8 cellular contexts compared by ENCODE assay signal in the genomic region with DNA sequence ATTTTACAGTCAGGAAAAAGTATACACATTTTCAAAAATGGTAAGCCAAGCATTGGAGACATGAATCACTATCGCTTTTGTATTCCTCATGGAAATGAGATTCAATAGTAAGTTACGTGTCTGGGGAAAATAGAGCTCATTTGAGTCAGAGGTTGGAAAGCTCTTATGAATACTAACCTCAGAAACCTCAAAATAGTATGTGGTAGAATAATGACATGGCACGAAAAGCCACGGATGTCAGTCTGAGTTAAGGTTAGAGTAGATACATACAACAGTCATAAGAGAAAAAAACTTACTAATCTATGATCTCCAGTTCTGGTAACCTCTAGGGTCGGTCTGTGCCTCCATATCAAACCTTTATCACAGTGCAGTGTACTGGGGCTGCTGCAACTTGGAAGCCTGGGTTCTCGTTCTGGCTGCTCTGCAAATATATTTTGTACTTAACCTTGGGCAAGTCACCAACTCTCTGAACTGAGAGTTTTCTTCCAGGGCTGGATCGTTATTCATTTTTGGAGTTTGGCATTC. TPM values are rescaled to one million over a fixed set of nuclear protein-coding genes. Genes with fewer than 3 reads are reported as not detected.
DNase-seq lines count a peak whose midpoint lies in the region; ATAC-seq and TF ChIP-seq lines count a peak whose summit lies in the region.

No MANE protein-coding gene starts in this region.

- H2BK15ac ChIP-seq in neuronal stem cell (ENCODE audit: low read length): no peak overlapping the region

- H3K18ac ChIP-seq in neuronal stem cell (ENCODE audit: low read length): no peak overlapping the region

- H3K9me3 ChIP-seq in ovary: no peaks in the 10 kb centered on the region
- H3K9me3 ChIP-seq in neuronal stem cell (replicated peaks in 1 of 2; ENCODE audit: control insufficient read depth in 2 of 2, insufficient read depth in 1 of 2, low read depth in 1 of 2, low read length in 2 of 2): no peaks in the 10 kb centered on the region

- H3K4me3 ChIP-seq in ovary (no peak overlapping the region), neuronal stem cell (ENCODE audit: low read length in 2 of 2) (no peak overlapping the region)

- no peak overlapping the region for H2BK12ac ChIP-seq in neuronal stem cell (ENCODE audit: low read length)

- H2AFZ ChIP-seq in neuronal stem cell (ENCODE audit: low read length): no peak overlapping the region

- H3K4me2 ChIP-seq in neuronal stem cell (ENCODE audit: insufficient read depth, low read length, poor library complexity, severe bottlenecking): no peak overlapping the region

- TF ChIP-seq EP300 in ovary (IDR thresholded peaks at IDR 0.05): no peak

- H4K91ac ChIP-seq in neuronal stem cell (ENCODE audit: low read depth, low read length, poor library complexity): no peak overlapping the region

- TF ChIP-seq POLR2A in ovary (IDR thresholded peaks at IDR 0.05): no peak

- H3K23ac ChIP-seq in neuronal stem cell (ENCODE audit: low read depth, low read length, poor library complexity): no peak overlapping the region

- DNase-seq in GM04504 (ENCODE audit: low read depth): peak; percentile 79
- DNase-seq in amniotic stem cell (lab: John Stamatoyannopoulos, UW): peak; percentile 89
- DNase-seq in ovary: peak in 4 of 5 donors; percentile 32 to 53 (median 40)
- DNase-seq in SHP77 (lab: John Stamatoyannopoulos, UW): no peak
- no peak for DNase-seq in NCI-H524 (lab: John Stamatoyannopoulos, UW)
- no peak for DNase-seq in neuronal stem cell (ENCODE audit: low spot score)

- intact Hi-C loops in ovary (cut with DNase I): loop anchor here in 2 of 4 donors (10.0 kb wide), 1 partner anchor 166 kb away; no protein-coding TSS in a partner anchor

- no peak overlapping the region for H3K9ac ChIP-seq in neuronal stem cell (ENCODE audit: low read depth, low read length, poor library complexity)

- H2BK5ac ChIP-seq in neuronal stem cell (ENCODE audit: low read length): no peak overlapping the region

- no peak overlapping the region for H3K14ac ChIP-seq in neuronal stem cell (ENCODE audit: low read length)

- H2BK120ac ChIP-seq in neuronal stem cell (ENCODE audit: low read depth, low read length): no peak overlapping the region

- peaks cover 4% of the 10 kb centered on the region for H3K79me1 ChIP-seq in neuronal stem cell (ENCODE audit: low read depth, low read length)

- no peak overlapping the region for H4K8ac ChIP-seq in neuronal stem cell (ENCODE audit: low read depth, low read length)

- H3K27ac ChIP-seq in ovary: peak overlapping the region in 1 of 2 donors; percentile 6
- no peak overlapping the region for H3K27ac ChIP-seq in neuronal stem cell (replicated peaks; ENCODE audit: low read length)

- H3K4me1 ChIP-seq in ovary (ENCODE audit: insufficient read depth): peaks cover 19% of the 10 kb centered on the region
- peaks cover 19 to 26% of the 10 kb centered on the region in 2 donors for H3K4me1 ChIP-seq in neuronal stem cell (ENCODE audit: control insufficient read depth in 2 of 2, insufficient read depth in 1 of 2, low read depth in 1 of 2, low read length in 2 of 2)

- TF ChIP-seq CTCF in ovary (IDR thresholded peaks at IDR 0.05): no peak

- no peaks in the 10 kb centered on the region for H3K27me3 ChIP-seq in ovary
- no peaks in the 10 kb centered on the region for H3K27me3 ChIP-seq in neuronal stem cell (ENCODE audit: control insufficient read depth in 3 of 3, insufficient read depth in 3 of 3, low read depth in 1 of 3, low read length in 3 of 3)

- 7 to 12% (median 10%) methylated on average over 7 of the region's 7 CpGs for WGBS in ovary, 3 donors
- WGBS in neuronal stem cell (ENCODE audit: extremely low coverage in 2 of 2, insufficient read length in 2 of 2, insufficient replicate concordance in 1 of 2), 2 donors: no CpG with 5 or more reads among the region's 7 CpGs

- H3K4ac ChIP-seq in neuronal stem cell (ENCODE audit: low read length): no peak overlapping the region

- ATAC-seq in HG03457 (IDR thresholded peaks at IDR 0.05; ENCODE audit: unreplicated experiment) (peak; percentile 69), GM21619 (IDR thresholded peaks at IDR 0.05; ENCODE audit: unreplicated experiment) (no peak)

- H2AK5ac ChIP-seq in neuronal stem cell (ENCODE audit: low read depth, low read length): no peak overlapping the region

- H3K36me3 ChIP-seq in ovary (no peaks in the 10 kb centered on the region), neuronal stem cell (replicated peaks in 1 of 2; ENCODE audit: control insufficient read depth in 2 of 2, insufficient read depth in 2 of 2, low read length in 2 of 2) (peaks cover 4 to 95% of the 10 kb centered on the region in 2 donors)

RNA-seq across cellular contexts. Expression of a gene that starts 31.7 kb away (rescaled TPM):
- 100 to 1,000 TPM in 2 of 7 donors, 10 to 100 TPM in 5; 29.7 to 126 (median 61.6) TPM for total RNA-seq in ovary
- 10 to 100 TPM in 1 of 2 donors, 1 to 10 TPM in 1; 4.4 to 23.7 TPM for polyA plus RNA-seq in ovary
- 46.3 TPM for polyA plus RNA-seq in neuronal stem cell (2013, experiment 1 of 2)
- polyA plus RNA-seq in neuronal stem cell (2013, experiment 2 of 2): 51.7 TPM

Comparison
In these comparisons a context has a peak if more than half of its experiments do, and no peak if none do; other contexts are left out.
1. DNase-seq: peak in GM04504 (single experiment), amniotic stem cell (single experiment) and ovary (4 of 5); none in SHP77 (0 of 2), NCI-H524 (0 of 2) and neuronal stem cell (single experiment).